ENCODE assay signal across 8 cellular contexts in the genomic region with DNA sequence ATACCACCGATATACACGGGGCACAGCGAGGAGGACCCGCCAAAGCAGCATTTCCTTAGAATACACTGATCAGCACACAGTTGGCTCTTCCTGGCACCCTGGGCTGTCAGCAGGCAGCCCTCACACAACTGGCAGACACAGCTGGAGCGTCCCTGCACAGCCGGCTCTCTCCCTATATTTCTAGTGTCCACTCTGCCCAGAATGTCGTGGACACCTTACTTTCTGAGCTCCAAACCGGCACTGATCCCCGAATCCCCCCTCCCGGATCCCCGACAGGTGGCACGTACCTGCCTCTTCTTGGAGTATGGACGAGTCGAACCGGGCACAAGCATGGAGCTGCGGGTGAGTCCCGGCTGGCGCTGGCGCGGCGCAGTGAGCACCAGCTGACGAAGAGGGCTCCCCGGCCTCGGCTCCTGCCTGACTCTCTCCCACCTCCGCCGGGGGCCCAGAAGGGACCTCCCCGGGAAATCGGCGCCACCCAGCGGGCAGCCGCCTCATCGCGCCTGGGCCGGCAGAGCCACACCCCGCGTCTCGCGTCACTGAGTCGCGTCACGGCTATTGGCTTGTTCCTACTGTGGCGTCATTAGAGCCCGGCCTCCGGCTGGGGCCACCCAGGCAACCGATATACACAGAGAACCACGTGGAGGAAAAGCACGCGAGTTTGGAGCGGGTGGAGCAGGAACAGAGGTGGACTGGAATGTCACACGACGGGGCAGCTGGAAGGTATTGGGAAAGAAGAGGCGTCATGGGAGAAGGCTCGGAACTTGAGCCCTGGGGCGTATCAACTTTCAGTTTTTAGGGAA. TPM values are rescaled to one million over a fixed set of nuclear protein-coding genes. Genes with fewer than 3 reads are reported as not detected.
DNase-seq lines count a peak whose midpoint lies in the region; TF ChIP-seq lines count a peak whose summit lies in the region.

A gene with protein sequence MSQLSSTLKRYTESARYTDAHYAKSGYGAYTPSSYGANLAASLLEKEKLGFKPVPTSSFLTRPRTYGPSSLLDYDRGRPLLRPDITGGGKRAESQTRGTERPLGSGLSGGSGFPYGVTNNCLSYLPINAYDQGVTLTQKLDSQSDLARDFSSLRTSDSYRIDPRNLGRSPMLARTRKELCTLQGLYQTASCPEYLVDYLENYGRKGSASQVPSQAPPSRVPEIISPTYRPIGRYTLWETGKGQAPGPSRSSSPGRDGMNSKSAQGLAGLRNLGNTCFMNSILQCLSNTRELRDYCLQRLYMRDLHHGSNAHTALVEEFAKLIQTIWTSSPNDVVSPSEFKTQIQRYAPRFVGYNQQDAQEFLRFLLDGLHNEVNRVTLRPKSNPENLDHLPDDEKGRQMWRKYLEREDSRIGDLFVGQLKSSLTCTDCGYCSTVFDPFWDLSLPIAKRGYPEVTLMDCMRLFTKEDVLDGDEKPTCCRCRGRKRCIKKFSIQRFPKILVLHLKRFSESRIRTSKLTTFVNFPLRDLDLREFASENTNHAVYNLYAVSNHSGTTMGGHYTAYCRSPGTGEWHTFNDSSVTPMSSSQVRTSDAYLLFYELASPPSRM (minus strand): TSS at position 505 of the 803 bp plus-strand sequence. CDS start 8,210 bp downstream, outside the sequence.

- H3K4me1 ChIP-seq in GM23248 (ENCODE audit: insufficient read depth), result peaks cover 8% of the 10 kb centered on the region
- peaks cover 0 to 13% (median 4%) of the 10 kb centered on the region in 4 donors for H3K4me1 ChIP-seq in Peyer's patch
- H3K4me1 ChIP-seq in esophagus squamous epithelium, result peaks cover 8 to 43% (median 27%) of the 10 kb centered on the region in 3 donors
- peaks cover 4 to 21% of the 10 kb centered on the region in 2 donors for H3K4me1 ChIP-seq in muscle layer of duodenum (ENCODE audit: control insufficient read depth in 1 of 2, insufficient read depth in 2 of 2, low read length in 2 of 2)

- DNase-seq in DMS79 treated with DMSO at 0.1 percent for 48 hours (lab: John Stamatoyannopoulos, UW) (peak; percentile 96), GM23248 (peak; percentile 99), Kasumi-1 (lab: John Stamatoyannopoulos, UW) (peak; percentile 93), Peyer's patch (peak; percentile 93 to 98 (median 98)), activated T-helper 1 cell treated with Interleukin-2 at 50 U/mL for 16 hours (ENCODE audit: low read depth) (peak; percentile 96), esophagus squamous epithelium (lab: John Stamatoyannopoulos, UW) (peak; percentile 75)
- DNase-seq in stimulated activated CD8-positive, alpha-beta memory T cell treated with anti-CD3 and anti-CD28 coated beads, Interleukin-7, amount 100 ng/mL, for 1 hour (ENCODE audit: low read depth in 2 of 2), result peak; percentile 95 to 96

- WGBS in GM23248 (ENCODE audit: low coverage in 1 of 2, low lambda C conversion rate in 2 of 2, missing lambda C conversion rate in 2 of 2), 2 experiments, result 1% methylated on average over 51 of the region's 54 CpGs
- 0 to 1% methylated on average over 3 to 14 of the region's 54 CpGs for WGBS in esophagus squamous epithelium, 2 donors

- H3K27me3 ChIP-seq in GM23248 (replicated peaks; ENCODE audit: insufficient read depth) (no peaks in the 10 kb centered on the region), Peyer's patch (no peaks in the 10 kb centered on the region), esophagus squamous epithelium (peaks cover 0 to 9% (median 0%) of the 10 kb centered on the region in 4 donors), muscle layer of duodenum (ENCODE audit: low read depth, low read length) (no peaks in the 10 kb centered on the region)

- no peaks in the 10 kb centered on the region for H3F3A ChIP-seq in GM23248 (ENCODE audit: insufficient read depth)

- peak within 1 kb of the TSS; percentile 67 for H3K4me3 ChIP-seq in GM23248
- peak within 1 kb of the TSS; percentile 38 to 64 (median 52) for H3K4me3 ChIP-seq in Peyer's patch
- H3K4me3 ChIP-seq in esophagus squamous epithelium, result peak within 1 kb of the TSS; percentile 16 to 70 (median 50)
- H3K4me3 ChIP-seq in muscle layer of duodenum (ENCODE audit: low read depth in 1 of 2, low read length in 2 of 2), result peak within 1 kb of the TSS; percentile 68 to 79

- H3K79me2 ChIP-seq in GM23248 (ENCODE audit: insufficient read depth), result no peaks in the 10 kb centered on the region

- peak within 1 kb of the TSS; percentile 82 for H3K4me2 ChIP-seq in GM23248 (ENCODE audit: unreplicated experiment)

- no peaks in the 10 kb centered on the region for H3K9me2 ChIP-seq in GM23248 (ENCODE audit: insufficient read depth)

- H3K9ac ChIP-seq in GM23248, result peak within 1 kb of the TSS; percentile 76

- peak within 1 kb of the TSS; percentile 76 for H2AFZ ChIP-seq in GM23248

- TF ChIP-seq CTCF in Peyer's patch (IDR thresholded peaks at IDR 0.05), result peak; percentile 87 to 96 (median 91)
- TF ChIP-seq CTCF in esophagus squamous epithelium (IDR thresholded peaks at IDR 0.05), result peak; percentile 79 to 96 (median 92)

- H3K9me3 ChIP-seq in GM23248 (ENCODE audit: low read depth) (no peaks in the 10 kb centered on the region), Peyer's patch (no peaks in the 10 kb centered on the region), esophagus squamous epithelium (no peaks in the 10 kb centered on the region), muscle layer of duodenum (ENCODE audit: control insufficient read depth in 1 of 2, low read length in 2 of 2) (no peaks in the 10 kb centered on the region)

- in situ Hi-C loops in GM23248 (cut with MboI), result no loop called here

- H4K20me1 ChIP-seq in GM23248 (ENCODE audit: insufficient read depth), result no peaks in the 10 kb centered on the region

- intact Hi-C loops in esophagus squamous epithelium (cut with DNase I), result no loop called here

- no peak within 1 kb of the TSS; the same call in 1 of the 2 replicates for H3K27ac ChIP-seq in GM23248
- peak within 1 kb of the TSS in 3 of 4 donors; percentile 12 to 47 (median 14) for H3K27ac ChIP-seq in Peyer's patch
- H3K27ac ChIP-seq in esophagus squamous epithelium, result peak within 1 kb of the TSS; percentile 25 to 80 (median 70)
- peak within 1 kb of the TSS; percentile 30 for H3K27ac ChIP-seq in muscle layer of duodenum (ENCODE audit: low read length)

- TF ChIP-seq POLR2A in Peyer's patch (IDR thresholded peaks at IDR 0.05) (no peak), esophagus squamous epithelium (IDR thresholded peaks at IDR 0.05) (peak in 2 of 4 donors; percentile 11 to 53)

- no peaks in the 10 kb centered on the region for H3K36me3 ChIP-seq in GM23248 (ENCODE audit: low read depth)
- no peaks in the 10 kb centered on the region for H3K36me3 ChIP-seq in Peyer's patch
- H3K36me3 ChIP-seq in esophagus squamous epithelium, result no peaks in the 10 kb centered on the region
- H3K36me3 ChIP-seq in muscle layer of duodenum (ENCODE audit: control insufficient read depth in 1 of 2, insufficient read depth in 2 of 2, low read length in 2 of 2), result no peaks in the 10 kb centered on the region

RNA-seq across cellular contexts. Expression of the gene that starts here (rescaled TPM):
- not detected in 2 replicates for total RNA-seq in GM23248 (2014; rRNA removed; shearing (Covaris generic))
- 0.30 and 0.33 TPM in 2 replicates for polyA plus RNA-seq in GM23248 (2016; fragmentation: Nextera tagmentation; extraction: Ambion mirVana)
- total RNA-seq in Peyer's patch (10 to 100 TPM in 3 of 4 donors, 1 to 10 TPM in 1; 2.5 to 61.8 (median 32.2) TPM), esophagus squamous epithelium (1 to 10 TPM; 1.9 to 9.6 (median 4.8) TPM)

Comparison
In these comparisons a context has a peak if more than half of its experiments do, and no peak if none do; other contexts are left out.
1. Peak in DNase-seq, H3K4me3 ChIP-seq, H3K9ac ChIP-seq and H3K4me2 ChIP-seq in GM23248; RNA of the gene not detected or under 1 TPM.